8 cellular contexts compared by ENCODE assay signal in genomic region chr11:95556342-95557151, GRCh38.
DNase-seq lines count a peak whose midpoint lies in the region; ATAC-seq and TF ChIP-seq lines count a peak whose summit lies in the region.

No MANE protein-coding gene starts in this region.

- no peaks in the 10 kb centered on the region for H3K36me3 ChIP-seq in SJCRH30

- intact Hi-C loops in Calu3 (cut with micrococcal nuclease; ENCODE audit: unreplicated experiment), result no loop called here

- no peaks in the 10 kb centered on the region for H3K9me3 ChIP-seq in SJCRH30 (replicated peaks)

- no peak overlapping the region for H3K27ac ChIP-seq in SJCRH30

- H3K4me3 Mint-ChIP-seq in stimulated activated memory B cell treated with anti-CD40 and anti-IgM and Interleukin-4, amounts not matched to agents 10 μg/mL and 1 μg/mL and 100 μg/mL, for 72 hours, result no peak overlapping the region
- no peak overlapping the region for H3K4me3 Mint-ChIP-seq in Calu3 (ENCODE audit: low read depth, unreplicated experiment)

- TF ChIP-seq CTCF in Calu3 (IDR thresholded peaks at IDR 0.05; ENCODE audit: unreplicated experiment), result no peak

- H3K9me3 Mint-ChIP-seq in stimulated activated memory B cell treated with anti-CD40 and anti-IgM and Interleukin-4, amounts not matched to agents 10 μg/mL and 1 μg/mL and 100 μg/mL, for 72 hours, result peaks cover 8% of the 10 kb centered on the region
- no peaks in the 10 kb centered on the region for H3K9me3 Mint-ChIP-seq in Calu3 (ENCODE audit: low read depth, unreplicated experiment)

- H3K4me1 ChIP-seq in SJCRH30, result no peaks in the 10 kb centered on the region

- no TSS peak for BruUV-seq in Calu3 (replicated peaks; lab: Mats Ljungman, UMichigan)

- no peaks in the 10 kb centered on the region for H3K27me3 ChIP-seq in SJCRH30

- CTCF ChIA-PET in Calu3 (lab: Charles Lee), result no interaction called here

- H3K27me3 Mint-ChIP-seq in stimulated activated memory B cell treated with anti-CD40 and anti-IgM and Interleukin-4, amounts not matched to agents 10 μg/mL and 1 μg/mL and 100 μg/mL, for 72 hours, result no peaks in the 10 kb centered on the region
- H3K27me3 Mint-ChIP-seq in Calu3 (ENCODE audit: unreplicated experiment), result no peaks in the 10 kb centered on the region

- ATAC-seq in GM19397 (IDR thresholded peaks at IDR 0.05; ENCODE audit: unreplicated experiment) (peak; percentile 70), HG03354 (IDR thresholded peaks at IDR 0.05; ENCODE audit: poor library complexity, severe bottlenecking, unreplicated experiment) (peak; percentile 79)
- ATAC-seq in stimulated activated memory B cell treated with anti-CD40 and anti-IgM and Interleukin-4, amounts not matched to agents 10 μg/mL and 1 μg/mL and 100 μg/mL, for 72 hours, result peak; percentile 81

- DNase-seq in Ammon's horn (ENCODE audit: low spot score) (peak; percentile 18), brain pericyte (ENCODE audit: low read depth, low spot score) (peak; percentile 77), cerebellar nuclear complex (lab: John Stamatoyannopoulos, UW) (no peak), SJCRH30 (no peak), Calu3 (no peak)

- peaks cover 5% of the 10 kb centered on the region for H3K36me3 Mint-ChIP-seq in stimulated activated memory B cell treated with anti-CD40 and anti-IgM and Interleukin-4, amounts not matched to agents 10 μg/mL and 1 μg/mL and 100 μg/mL, for 72 hours
- no peaks in the 10 kb centered on the region for H3K36me3 Mint-ChIP-seq in Calu3 (ENCODE audit: insufficient read depth, unreplicated experiment)

- no peak overlapping the region for H3K4me3 ChIP-seq in SJCRH30

- H3K4me1 Mint-ChIP-seq in stimulated activated memory B cell treated with anti-CD40 and anti-IgM and Interleukin-4, amounts not matched to agents 10 μg/mL and 1 μg/mL and 100 μg/mL, for 72 hours, result peaks cover 30% of the 10 kb centered on the region
- H3K4me1 Mint-ChIP-seq in Calu3 (ENCODE audit: low read depth, unreplicated experiment), result no peaks in the 10 kb centered on the region

- peak overlapping the region; percentile 95 for H3K27ac Mint-ChIP-seq in stimulated activated memory B cell treated with anti-CD40 and anti-IgM and Interleukin-4, amounts not matched to agents 10 μg/mL and 1 μg/mL and 100 μg/mL, for 72 hours
- no peak overlapping the region for H3K27ac Mint-ChIP-seq in Calu3 (ENCODE audit: unreplicated experiment)

Comparison
In these comparisons a context has a peak if more than half of its experiments do, and no peak if none do; other contexts are left out.
1. DNase-seq: peak in Ammon's horn (single experiment) and brain pericyte (single experiment); none in cerebellar nuclear complex (0 of 2), SJCRH30 (0 of 2) and Calu3 (single experiment).
2. Peak in every context shown above with its lines, with median percentiles within 50 percentile points of each other: ATAC-seq.